In genomic region chr20:22723659-22724058, GRCh38 we compare ENCODE assay signal across 25 cellular contexts.
A peak's percentile ranks its signal among the peaks of the same experiment; 100 is the strongest.
DNase-seq lines count a peak whose midpoint lies in the region; ATAC-seq, FAIRE-seq and TF ChIP-seq lines count a peak whose summit lies in the region.
"Had no signal": no experiment of that assay in that cellular context is flagged by ENCODE, and none has a peak within 500 bp of the region (broad histone marks: within the 10 kb centered on the region; RNA-seq: fewer than 3 reads in every experiment).

No MANE protein-coding gene starts in this region.

- TF ChIP-seq CTCF in A549 (IDR thresholded peaks at IDR 0.05) (no peak), LNCAP (IDR thresholded peaks at IDR 0.05) (peak; percentile 8; the same call in 1 of the 2 replicates), chondrocyte (IDR thresholded peaks at IDR 0.05) (peak; percentile 46)

- H3K36me3 ChIP-seq in aorta (ENCODE audit: control insufficient read depth in 1 of 2, insufficient read depth in 2 of 2, low read length in 1 of 2), result no peaks in the 10 kb centered on the region
- H3K36me3 ChIP-seq: neutrophil had no signal

- CTCF ChIA-PET in A549 (lab: Yijun Ruan, JAX), result interaction anchor here (0.6 to 27.8 kb wide), 13 partner anchors 9 to 617 kb away, joined by 3 to 355 read pairs (median 5); partner anchors contain the start of gene THBD

- no peak for TF ChIP-seq POLR2A in A549 (IDR thresholded peaks at IDR 0.05; ENCODE audit: low read length)

- H3K27me3 Mint-ChIP-seq in chondrocyte (ENCODE audit: low read depth), result no peaks in the 10 kb centered on the region
- H3K27me3 Mint-ChIP-seq: activated naive CD8-positive, alpha-beta T cell had no signal

- TF ChIP-seq EP300 in A549 (IDR thresholded peaks at IDR 0.05), result no peak

- no peak overlapping the region for H3K4me2 ChIP-seq in A549

- H3K4me3 Mint-ChIP-seq in chondrocyte (ENCODE audit: unreplicated experiment), result no peak overlapping the region
- H3K4me3 Mint-ChIP-seq: activated naive CD8-positive, alpha-beta T cell had no signal

- H3K9me3 Mint-ChIP-seq in chondrocyte (ENCODE audit: low read depth), result no peaks in the 10 kb centered on the region
- H3K9me3 Mint-ChIP-seq: activated T-helper 2 cell treated with anti-CD3 and anti-CD28 coated beads, Interferon-gamma antibody, Interleukin-2, Interleukin-4, amounts not matched to agents 10 μg/mL and 5 μg/mL and 100 μg/mL, durations not matched to agents 14 hours and 24 hours and 36 hours had no signal

- POLR2A ChIA-PET in A549 (lab: Yijun Ruan, JAX), result interaction anchor here (1.2 kb wide), 1 partner anchor 321 kb away, joined by 3 read pairs; no protein-coding TSS in a partner anchor

- DNase-seq in A549 (ENCODE audit: low read depth in 1 of 2, low spot score in 1 of 2), result peak in 1 of 2 experiments; percentile 29
- no peak for DNase-seq in chondrocyte (ENCODE audit: low spot score)
- peak; percentile 51 for DNase-seq in iris pigment epithelial cell (ENCODE audit: low read depth)
- DNase-seq in effector CD4-positive, alpha-beta T cell, result no peak
- no peak for DNase-seq in aorta
- DNase-seq: activated CD8-positive, alpha-beta memory T cell treated with anti-CD3 and anti-CD28 coated beads, Interleukin-2, amount 50 U/mL, for 4 hours; Calu3; effector CD8-positive, alpha-beta T cell; HCEC 1CT; mammary epithelial cell; NCI-H1417; NCI-H2081 treated with DMSO at 0.1 percent for 48 hours; NCI-H82; psoas muscle; stimulated activated CD8-positive, alpha-beta memory T cell treated with anti-CD3 and anti-CD28 coated beads, Interleukin-4, amount 100 ng/mL, for 48 hours; T-helper 9 cell; trophoblast cell had no signal

- no peak overlapping the region for H3K27ac Mint-ChIP-seq in chondrocyte (ENCODE audit: unreplicated experiment)
- H3K27ac Mint-ChIP-seq: activated naive CD8-positive, alpha-beta T cell; activated T-helper 2 cell treated with anti-CD3 and anti-CD28 coated beads, Interferon-gamma antibody, Interleukin-2, Interleukin-4, amounts not matched to agents 10 μg/mL and 5 μg/mL and 100 μg/mL, durations not matched to agents 14 hours and 24 hours and 36 hours had no signal

- 71% methylated on average over 2 of the region's 2 CpGs for WGBS in A549 (ENCODE audit: missing lambda C conversion rate)
- 91 to 93% methylated on average over 2 of the region's 2 CpGs for WGBS in aorta, 2 donors

- H3K27ac ChIP-seq in A549 (peak overlapping the region; percentile 47 to 68; a peak in 5 of 6 replicates), aorta (ENCODE audit: low read depth in 1 of 2, low read length in 2 of 2) (no peak overlapping the region)
- H3K27ac ChIP-seq: C4-2B, HL-60, neutrophil, psoas muscle had no signal

- peaks cover 35% of the 10 kb centered on the region for H3K4me1 ChIP-seq in A549
- no peaks in the 10 kb centered on the region for H3K4me1 ChIP-seq in aorta (ENCODE audit: control insufficient read depth in 1 of 2, insufficient read depth in 2 of 2, low read length in 2 of 2)
- H3K4me1 ChIP-seq: psoas muscle had no signal

- TF ChIP-seq RAD21 in A549 (conservative IDR thresholded peaks at IDR 0.05 in 1 of 2, IDR thresholded peaks at IDR 0.05 in 1 of 2), result 0 out of 5 replicates have a peak, but pooled peaks of 1 of the 2 experiments have one; percentile 9

- H3K4me3 ChIP-seq in A549, result no peak overlapping the region
- no peak overlapping the region for H3K4me3 ChIP-seq in aorta (ENCODE audit: low read length in 2 of 2)
- H3K4me3 ChIP-seq: psoas muscle had no signal

- intact Hi-C loops in aorta (cut with DNase I), result no loop called here

- H3K36me3 Mint-ChIP-seq in chondrocyte (ENCODE audit: low read depth), result no peaks in the 10 kb centered on the region
- H3K36me3 Mint-ChIP-seq: activated naive CD8-positive, alpha-beta T cell had no signal

- no peaks in the 10 kb centered on the region for H3K27me3 ChIP-seq in aorta (ENCODE audit: control insufficient read depth in 1 of 2, insufficient read depth in 2 of 2, low read length in 1 of 2)
- H3K27me3 ChIP-seq: neutrophil had no signal

- H3K9me3 ChIP-seq in A549, result no peaks in the 10 kb centered on the region
- no peaks in the 10 kb centered on the region for H3K9me3 ChIP-seq in aorta (ENCODE audit: control insufficient read depth, low read length)
- H3K9me3 ChIP-seq: neutrophil, psoas muscle had no signal

- ATAC-seq in A549, result peak in 1 of 2 experiments; percentile 57; a peak in 4 of 6 replicates
- ATAC-seq in HG02763 (IDR thresholded peaks at IDR 0.05; ENCODE audit: unreplicated experiment), result no peak
- no peak for ATAC-seq in HG03135 (IDR thresholded peaks at IDR 0.05; ENCODE audit: unreplicated experiment)
- ATAC-seq in aorta (ENCODE audit: low FRiP score), result no peak
- ATAC-seq: psoas muscle had no signal

- H3K4me1 Mint-ChIP-seq in chondrocyte (ENCODE audit: low read depth), result peaks cover 40% of the 10 kb centered on the region

- peak; percentile 88 for FAIRE-seq in A549 (lab: Jason Lieb, UNC)

TF ChIP-seq in A549, 52 proteins besides CTCF, POLR2A, EP300 and RAD21:
- TF ChIP-seq MAX (IDR thresholded peaks at IDR 0.05), result no peak

Comparison
In these comparisons a context has a peak if more than half of its experiments do, and no peak if none do; other contexts are left out.
1. H3K27ac ChIP-seq: peak in A549 (2 of 2); none in aorta (0 of 2).